13 cellular contexts compared by ENCODE assay signal in the genomic region with DNA sequence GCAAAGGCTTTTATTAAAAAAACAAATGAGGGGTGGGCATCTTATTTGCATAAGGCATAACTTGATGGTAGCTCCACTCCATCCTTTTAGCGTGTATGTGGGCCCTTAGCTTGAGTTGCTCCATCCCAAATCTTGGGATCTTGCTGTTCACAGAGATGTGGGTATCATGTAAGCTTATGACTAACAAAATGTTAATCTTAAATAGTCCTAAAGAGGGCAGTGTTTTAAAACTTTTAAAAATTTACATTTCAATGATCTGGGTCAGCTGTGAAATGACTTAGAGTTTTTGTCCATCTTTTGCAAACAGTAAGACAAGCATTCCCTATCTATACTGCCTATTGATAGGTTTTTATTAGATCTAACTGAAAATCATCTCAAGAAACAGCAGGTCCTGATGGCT.
DNase-seq lines count a peak whose midpoint lies in the region; ATAC-seq, FAIRE-seq and TF ChIP-seq lines count a peak whose summit lies in the region.
"Had no signal": no experiment of that assay in that cellular context is flagged by ENCODE, and none has a peak within 500 bp of the region (broad histone marks: within the 10 kb centered on the region; RNA-seq: fewer than 3 reads in every experiment).

No MANE protein-coding gene starts in this region.

- H3K9me3 Mint-ChIP-seq in progenitor cell of endocrine pancreas (ENCODE audit: low read depth), result peaks cover 2% of the 10 kb centered on the region
- H3K9me3 Mint-ChIP-seq: dendritic cell treated with granulocyte-macrophage colony-stimulating factor and Interleukin-4, amounts not matched to agents 40 ng/mL and 50 ng/mL, for 4 days; naive B cell; stimulated activated naive CD8-positive, alpha-beta T cell treated with anti-CD3 and anti-CD28 coated beads, Interleukin-15, Interleukin-2, amounts not matched to agents 100 ng/mL and 50 ng/mL, for 24 hours; T-cell had no signal

- ATAC-seq in K562 (peak; percentile 54; the same call in 1 of the 3 replicates), gastroesophageal sphincter (no peak)
- ATAC-seq: T-cell had no signal

- intact Hi-C loops in K562 (cut with micrococcal nuclease), result loop anchor here (5.0 kb wide), 1 partner anchor 434 kb away; no protein-coding TSS in a partner anchor

- 0 out of 6 replicates have a peak, but pooled peaks of 1 of the 3 experiments have one; percentile 12 for TF ChIP-seq CTCF in K562 (IDR thresholded peaks at IDR 0.05 in 2 of 3, conservative IDR thresholded peaks at IDR 0.05 in 1 of 3; ENCODE audit: insufficient read depth in 2 of 3, low read depth in 1 of 3, low read length in 3 of 3)
- TF ChIP-seq CTCF in progenitor cell of endocrine pancreas (IDR thresholded peaks at IDR 0.05; ENCODE audit: unreplicated experiment), result peak; percentile 46
- TF ChIP-seq CTCF in gastroesophageal sphincter (IDR thresholded peaks at IDR 0.05), result peak in 1 of 4 experiments; percentile 11

- POLR2A ChIA-PET in K562 (lab: Yijun Ruan, JAX), result no interaction called here

- no peak overlapping the region for H2AFZ ChIP-seq in K562 (ENCODE audit: low read depth, low read length)

- H3K27me3 Mint-ChIP-seq in progenitor cell of endocrine pancreas, result no peaks in the 10 kb centered on the region
- H3K27me3 Mint-ChIP-seq: dendritic cell treated with granulocyte-macrophage colony-stimulating factor and Interleukin-4, amounts not matched to agents 40 ng/mL and 50 ng/mL, for 4 days; naive B cell; stimulated activated naive CD8-positive, alpha-beta T cell treated with anti-CD3 and anti-CD28 coated beads, Interleukin-15, Interleukin-2, amounts not matched to agents 100 ng/mL and 50 ng/mL, for 24 hours; T-cell had no signal

- BruUV-seq in K562 (replicated peaks; lab: Mats Ljungman, UMichigan), result no TSS peak

- H3K27me3 ChIP-seq in K562 (ENCODE audit: control insufficient read depth in 2 of 2, insufficient read depth in 2 of 2, low read length in 2 of 2), result no peaks in the 10 kb centered on the region
- no peaks in the 10 kb centered on the region for H3K27me3 ChIP-seq in gastroesophageal sphincter

- H3K36me3 ChIP-seq in K562 (ENCODE audit: control insufficient read depth, insufficient read depth, low read length) (no peaks in the 10 kb centered on the region), gastroesophageal sphincter (no peaks in the 10 kb centered on the region)

- H3K4me3 ChIP-seq in K562 (no peak overlapping the region), gastroesophageal sphincter (no peak overlapping the region)

- no peaks in the 10 kb centered on the region for H4K20me1 ChIP-seq in K562 (replicated peaks; ENCODE audit: control insufficient read depth, insufficient read depth, low read length)

- H3K4me1 Mint-ChIP-seq in progenitor cell of endocrine pancreas (ENCODE audit: low read depth), result peaks cover 6% of the 10 kb centered on the region
- H3K4me1 Mint-ChIP-seq: naive B cell, T-cell had no signal

- TF ChIP-seq POLR2A in K562 (conservative IDR thresholded peaks at IDR 0.05), result no peak
- no peak for TF ChIP-seq POLR2A in gastroesophageal sphincter (IDR thresholded peaks at IDR 0.05)

- no peak overlapping the region for H3K4me2 ChIP-seq in K562 (ENCODE audit: insufficient read depth, low read length)

- WGBS in K562 (ENCODE audit: insufficient coverage, low coverage, missing lambda C conversion rate), result 0% methylated on average over 1 of the region's 1 CpG
- 62 to 70% methylated on average over 1 of the region's 1 CpG for WGBS in gastroesophageal sphincter (ENCODE audit: low coverage in 1 of 2), 2 donors

- no peak overlapping the region for H3K27ac Mint-ChIP-seq in progenitor cell of endocrine pancreas
- H3K27ac Mint-ChIP-seq: dendritic cell treated with granulocyte-macrophage colony-stimulating factor and Interleukin-4, amounts not matched to agents 40 ng/mL and 50 ng/mL, for 4 days; naive B cell; stimulated activated naive CD8-positive, alpha-beta T cell treated with anti-CD3 and anti-CD28 coated beads, Interleukin-15, Interleukin-2, amounts not matched to agents 100 ng/mL and 50 ng/mL, for 24 hours; T-cell had no signal

- H3K79me2 ChIP-seq in K562 (ENCODE audit: control insufficient read depth, insufficient read depth, low read length), result no peaks in the 10 kb centered on the region

- H3K9ac ChIP-seq in K562 (ENCODE audit: insufficient read depth in 1 of 2, low read depth in 2 of 2, low read length in 2 of 2), result no peak overlapping the region

- no peaks in the 10 kb centered on the region for H3K9me1 ChIP-seq in K562 (ENCODE audit: control insufficient read depth, insufficient read depth, low read length)

- TF ChIP-seq EP300 in K562 (IDR thresholded peaks at IDR 0.05; ENCODE audit: low read length) (no peak), gastroesophageal sphincter (IDR thresholded peaks at IDR 0.05) (no peak)

- H3K9me3 ChIP-seq in K562 (replicated peaks; ENCODE audit: control insufficient read depth, insufficient read depth, low read depth, low read length) (no peaks in the 10 kb centered on the region), gastroesophageal sphincter (no peaks in the 10 kb centered on the region)

- FAIRE-seq in K562 (lab: Jason Lieb, UNC), result no peak

- H3K4me3 Mint-ChIP-seq in progenitor cell of endocrine pancreas (ENCODE audit: low read depth), result no peak overlapping the region
- H3K4me3 Mint-ChIP-seq: CD14-positive monocyte; dendritic cell treated with granulocyte-macrophage colony-stimulating factor and Interleukin-4, amounts not matched to agents 40 ng/mL and 50 ng/mL, for 4 days; naive B cell; stimulated activated naive CD8-positive, alpha-beta T cell treated with anti-CD3 and anti-CD28 coated beads, Interleukin-15, Interleukin-2, amounts not matched to agents 100 ng/mL and 50 ng/mL, for 24 hours; T-cell had no signal

- TF ChIP-seq RAD21 in K562 (CRISPR knock-in tag; conservative IDR thresholded peaks at IDR 0.05 in 1 of 2, IDR thresholded peaks at IDR 0.05 in 1 of 2), result peak; percentile 16 to 23; a peak in 1 of 4 replicates

- H3K27ac ChIP-seq in K562 (ENCODE audit: extremely low read depth, low read depth, low read length) (no peak overlapping the region), gastroesophageal sphincter (no peak overlapping the region)

- H3K36me3 Mint-ChIP-seq in progenitor cell of endocrine pancreas (ENCODE audit: insufficient read depth), result no peaks in the 10 kb centered on the region
- H3K36me3 Mint-ChIP-seq: CD14-positive monocyte, naive B cell, T-cell had no signal

- in situ Hi-C loops in K562 (cut with MboI), result no loop called here

- CTCF ChIA-PET in K562 (lab: Yijun Ruan, JAX; ENCODE audit: low intra/inter-chr PET ratio), result no interaction called here

- DNase-seq in NCI-H510A treated with DMSO at 0.1 percent for 48 hours (lab: John Stamatoyannopoulos, UW) (peak; percentile 27), NCI-H510A (lab: John Stamatoyannopoulos, UW) (no peak), LoVo (ENCODE audit: low spot score) (peak; percentile 25), K562 (ENCODE audit: extremely low read depth in 1 of 4, low spot score in 3 of 4) (no peak), progenitor cell of endocrine pancreas (ENCODE audit: low spot score, unreplicated experiment) (no peak), SKM-1 (lab: John Stamatoyannopoulos, UW; ENCODE audit: unreplicated experiment) (no peak), GM19240 (ENCODE audit: insufficient read length, low spot score) (no peak)
- DNase-seq: naive B cell, T-cell had no signal

- H3K4me1 ChIP-seq in K562 (replicated peaks in 1 of 2; ENCODE audit: control insufficient read depth in 2 of 2, insufficient read depth in 2 of 2, low read length in 2 of 2), result no peaks in the 10 kb centered on the region
- no peaks in the 10 kb centered on the region for H3K4me1 ChIP-seq in gastroesophageal sphincter

TF ChIP-seq in K562, 482 proteins besides CTCF, POLR2A, EP300 and RAD21:
- TF ChIP-seq CXXC5 (CRISPR knock-in tag; IDR thresholded peaks at IDR 0.05) (no peak), ZFP1 (CRISPR knock-in tag; IDR thresholded peaks at IDR 0.05) (no peak), SFPQ (IDR thresholded peaks at IDR 0.05; ENCODE audit: low read depth, low read length) (no peak), NEUROD1 (IDR thresholded peaks at IDR 0.05; ENCODE audit: borderline replicate concordance, low read depth, low read length, partially characterized antibody) (no peak)
- TF ChIP-seq, protein P1, sequence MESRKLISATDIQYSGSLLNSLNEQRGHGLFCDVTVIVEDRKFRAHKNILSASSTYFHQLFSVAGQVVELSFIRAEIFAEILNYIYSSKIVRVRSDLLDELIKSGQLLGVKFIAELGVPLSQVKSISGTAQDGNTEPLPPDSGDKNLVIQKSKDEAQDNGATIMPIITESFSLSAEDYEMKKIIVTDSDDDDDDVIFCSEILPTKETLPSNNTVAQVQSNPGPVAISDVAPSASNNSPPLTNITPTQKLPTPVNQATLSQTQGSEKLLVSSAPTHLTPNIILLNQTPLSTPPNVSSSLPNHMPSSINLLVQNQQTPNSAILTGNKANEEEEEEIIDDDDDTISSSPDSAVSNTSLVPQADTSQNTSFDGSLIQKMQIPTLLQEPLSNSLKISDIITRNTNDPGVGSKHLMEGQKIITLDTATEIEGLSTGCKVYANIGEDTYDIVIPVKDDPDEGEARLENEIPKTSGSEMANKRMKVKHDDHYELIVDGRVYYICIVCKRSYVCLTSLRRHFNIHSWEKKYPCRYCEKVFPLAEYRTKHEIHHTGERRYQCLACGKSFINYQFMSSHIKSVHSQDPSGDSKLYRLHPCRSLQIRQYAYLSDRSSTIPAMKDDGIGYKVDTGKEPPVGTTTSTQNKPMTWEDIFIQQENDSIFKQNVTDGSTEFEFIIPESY (CRISPR knock-in tag; IDR thresholded peaks at IDR 0.05), result no peak

Comparison
In these comparisons a context has a peak if more than half of its experiments do, and no peak if none do; other contexts are left out.
1. DNase-seq: peak in NCI-H510A treated with DMSO at 0.1 percent for 48 hours (single experiment) and LoVo (single experiment); none in NCI-H510A (single experiment), K562 (0 of 4), progenitor cell of endocrine pancreas (single experiment), SKM-1 (single experiment) and GM19240 (single experiment).